In genomic region chr16:82603784-82604411, GRCh38 we compare ENCODE assay signal across 8 cellular contexts. TPM values are rescaled to one million over a fixed set of nuclear protein-coding genes. Genes with fewer than 3 reads are reported as not detected.
DNase-seq lines count a peak whose midpoint lies in the region; ATAC-seq and TF ChIP-seq lines count a peak whose summit lies in the region.

No MANE protein-coding gene starts in this region.

- no peak overlapping the region for H3K27ac Mint-ChIP-seq in activated naive CD4-positive, alpha-beta T cell treated with anti-CD3 and anti-CD28 coated beads for 36 hours

- peaks cover 5% of the 10 kb centered on the region for H3K27me3 Mint-ChIP-seq in activated naive CD4-positive, alpha-beta T cell treated with anti-CD3 and anti-CD28 coated beads for 36 hours (ENCODE audit: low read depth)

- H3K9me3 ChIP-seq in ascending aorta: no peaks in the 10 kb centered on the region
- H3K9me3 ChIP-seq in thyroid gland: no peaks in the 10 kb centered on the region

- H3K4me3 ChIP-seq in ascending aorta (no peak overlapping the region), thyroid gland (replicated peaks in 1 of 3) (no peak overlapping the region)

- H3K27ac ChIP-seq in ascending aorta: no peak overlapping the region
- no peak overlapping the region for H3K27ac ChIP-seq in thyroid gland

- no peaks in the 10 kb centered on the region for H3K9me3 Mint-ChIP-seq in activated naive CD4-positive, alpha-beta T cell treated with anti-CD3 and anti-CD28 coated beads for 36 hours

- no peaks in the 10 kb centered on the region for H3K36me3 Mint-ChIP-seq in activated naive CD4-positive, alpha-beta T cell treated with anti-CD3 and anti-CD28 coated beads for 36 hours (ENCODE audit: low read depth)

- no peaks in the 10 kb centered on the region for H3K4me1 ChIP-seq in ascending aorta
- H3K4me1 ChIP-seq in thyroid gland: no peaks in the 10 kb centered on the region

- intact Hi-C loops in activated naive CD4-positive, alpha-beta T cell treated with anti-CD3 and anti-CD28 coated beads for 36 hours (cut with micrococcal nuclease): no loop called here
- intact Hi-C loops in ascending aorta (cut with DNase I) (loop anchor here (2.0 to 10.0 kb wide), 4 partner anchors 23 to 841 kb away; partner anchors contain the start of gene CDH13), thyroid gland (cut with DNase I) (no loop called here)

- TF ChIP-seq POLR2A in thyroid gland (IDR thresholded peaks at IDR 0.05): no peak

- H3K4me1 Mint-ChIP-seq in activated naive CD4-positive, alpha-beta T cell treated with anti-CD3 and anti-CD28 coated beads for 36 hours (ENCODE audit: low read depth): no peaks in the 10 kb centered on the region

- H3K4me3 Mint-ChIP-seq in activated naive CD4-positive, alpha-beta T cell treated with anti-CD3 and anti-CD28 coated beads for 36 hours: no peak overlapping the region

- ATAC-seq in GM18502 (IDR thresholded peaks at IDR 0.05; ENCODE audit: poor library complexity, unreplicated experiment): no peak
- ATAC-seq in HG02840 (IDR thresholded peaks at IDR 0.05; ENCODE audit: low FRiP score, unreplicated experiment): no peak

- TF ChIP-seq CTCF in ascending aorta (IDR thresholded peaks at IDR 0.05) (peak; percentile 68 to 83 (median 83)), thyroid gland (IDR thresholded peaks at IDR 0.05) (peak in 4 of 6 experiments; percentile 14 to 42 (median 26))

- H3K27me3 ChIP-seq in ascending aorta: no peaks in the 10 kb centered on the region
- no peaks in the 10 kb centered on the region for H3K27me3 ChIP-seq in thyroid gland

- no peaks in the 10 kb centered on the region for H3K36me3 ChIP-seq in ascending aorta
- no peaks in the 10 kb centered on the region for H3K36me3 ChIP-seq in thyroid gland

- CTCF ChIA-PET in activated naive CD4-positive, alpha-beta T cell treated with anti-CD3 and anti-CD28 coated beads for 36 hours (lab: Charles Lee): interaction anchor here (0.9 kb wide), 1 partner anchor 306 kb away, joined by 3 read pairs; no protein-coding TSS in a partner anchor

- 36 to 37% methylated on average over 5 of the region's 5 CpGs for WGBS in thyroid gland, 2 donors

- DNase-seq in activated naive CD4-positive, alpha-beta T cell treated with anti-CD3 and anti-CD28 coated beads for 36 hours: peak; percentile 13
- DNase-seq in activated naive CD4-positive, alpha-beta T cell (lab: John Stamatoyannopoulos, UW): no peak
- peak in 1 of 2 donors; percentile 80 for DNase-seq in ascending aorta (ENCODE audit: low spot score in 2 of 2)
- peak; percentile 64 for DNase-seq in inferior parietal cortex (ENCODE audit: extremely low spot score)
- DNase-seq in thyroid gland: peak; percentile 6 to 23
- no peak for DNase-seq in NOMO-1 treated with dmso at 0.1 percent for 144 hours (lab: John Stamatoyannopoulos, UW; ENCODE audit: unreplicated experiment)

RNA-seq across cellular contexts. Expression of gene CDH13, which starts 22.9 kb away (rescaled TPM):
- total RNA-seq in activated naive CD4-positive, alpha-beta T cell treated with anti-CD3 and anti-CD28 coated beads for 36 hours: not detected
- total RNA-seq in ascending aorta: 160 TPM
- total RNA-seq in thyroid gland: 10 to 100 TPM in 1 of 4 donors, 1 to 10 TPM in 3; 3.4 to 14.8 (median 6.5) TPM

Comparison
In these comparisons a context has a peak if more than half of its experiments do, and no peak if none do; other contexts are left out.
1. DNase-seq: peak in activated naive CD4-positive, alpha-beta T cell treated with anti-CD3 and anti-CD28 coated beads for 36 hours (single experiment), inferior parietal cortex (single experiment) and thyroid gland (2 of 2); none in activated naive CD4-positive, alpha-beta T cell (0 of 4) and NOMO-1 treated with dmso at 0.1 percent for 144 hours (single experiment).
2. RNA of gene CDH13, which starts 22.9 kb away (total RNA-seq): 160 TPM in ascending aorta (single experiment); 3.4 to 14.8 TPM in thyroid gland and not detected in activated naive CD4-positive, alpha-beta T cell treated with anti-CD3 and anti-CD28 coated beads for 36 hours; every median in the first group is over 10 times any median in the second.